ENCODE assay signal across 20 cellular contexts in the genomic region with DNA sequence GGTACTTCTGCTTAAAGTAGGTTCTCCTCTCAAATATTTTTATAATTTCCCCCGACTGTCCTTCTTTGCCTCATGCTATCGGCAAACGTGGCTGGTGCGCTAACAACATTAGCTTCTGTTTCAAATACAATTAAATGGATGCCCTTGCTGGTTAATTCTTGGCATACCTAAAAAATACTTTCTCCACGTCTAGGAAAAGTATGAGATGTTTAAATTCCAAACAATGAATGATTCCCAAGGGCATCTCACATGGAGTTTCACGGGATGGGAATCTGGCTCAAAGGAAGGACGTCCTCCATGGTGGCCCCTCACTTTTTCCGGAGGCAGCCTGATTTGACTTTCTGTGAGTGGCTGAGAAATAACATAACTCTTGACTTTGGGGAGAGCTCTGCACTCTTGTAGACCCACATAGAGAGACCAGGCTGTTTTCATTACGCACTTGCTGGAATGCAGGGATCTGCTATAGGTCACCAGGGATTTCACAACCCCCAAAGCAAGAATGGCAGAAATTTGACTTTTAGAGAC.
DNase-seq lines count a peak whose midpoint lies in the region; ATAC-seq, FAIRE-seq and TF ChIP-seq lines count a peak whose summit lies in the region.
"Had no signal": no experiment of that assay in that cellular context is flagged by ENCODE, and none has a peak within 500 bp of the region (broad histone marks: within the 10 kb centered on the region; RNA-seq: fewer than 3 reads in every experiment).

No MANE protein-coding gene starts in this region.

- FAIRE-seq in astrocyte (lab: Jason Lieb, UNC), result no peak
- FAIRE-seq: HTR-8/SVneo had no signal

- H3K4me1 ChIP-seq in GM23248 (ENCODE audit: insufficient read depth) (peaks cover 13% of the 10 kb centered on the region), astrocyte (ENCODE audit: insufficient read depth, low read length) (peaks cover 18% of the 10 kb centered on the region), trophoblast cell (ENCODE audit: control insufficient read depth in 1 of 2, insufficient read depth in 2 of 2, low read length in 2 of 2) (peaks cover 9 to 12% of the 10 kb centered on the region in 2 experiments), left lung (no peaks in the 10 kb centered on the region), psoas muscle (no peaks in the 10 kb centered on the region)

- no peak overlapping the region for H2AK5ac ChIP-seq in trophoblast cell (ENCODE audit: low read length)

- H2BK5ac ChIP-seq in trophoblast cell (ENCODE audit: low read depth, low read length, poor library complexity), result peak overlapping the region; percentile 83

- no peak overlapping the region for H2BK120ac ChIP-seq in trophoblast cell (ENCODE audit: insufficient read depth, low read length, poor library complexity)

- H4K20me1 ChIP-seq in GM23248 (ENCODE audit: insufficient read depth) (no peaks in the 10 kb centered on the region), astrocyte (ENCODE audit: insufficient read depth, low read length) (no peaks in the 10 kb centered on the region)

- peaks cover 13% of the 10 kb centered on the region for H3K79me1 ChIP-seq in trophoblast cell (ENCODE audit: low read length)

- no peaks in the 10 kb centered on the region for H3K36me3 ChIP-seq in GM23248 (ENCODE audit: low read depth)
- no peaks in the 10 kb centered on the region for H3K36me3 ChIP-seq in astrocyte (ENCODE audit: insufficient read depth, low read length)
- no peaks in the 10 kb centered on the region for H3K36me3 ChIP-seq in trophoblast cell (ENCODE audit: control insufficient read depth in 1 of 2, insufficient read depth in 2 of 2, low read length in 2 of 2)
- H3K36me3 ChIP-seq in left lung, result no peaks in the 10 kb centered on the region
- no peaks in the 10 kb centered on the region for H3K36me3 ChIP-seq in psoas muscle (ENCODE audit: insufficient read depth in 1 of 2, low read depth in 1 of 2)

- peak overlapping the region; percentile 65 for H2BK12ac ChIP-seq in trophoblast cell (ENCODE audit: low read length)

- H3K4me2 ChIP-seq in GM23248 (ENCODE audit: unreplicated experiment), result peak overlapping the region; percentile 25
- peak overlapping the region; percentile 52 for H3K4me2 ChIP-seq in astrocyte (ENCODE audit: low read length)
- H3K4me2 ChIP-seq in trophoblast cell (ENCODE audit: low read length), result peak overlapping the region; percentile 17
- H3K4me2 ChIP-seq: PC-9 had no signal

- H3K23ac ChIP-seq in trophoblast cell (ENCODE audit: low read length), result no peak overlapping the region

- no peak overlapping the region for H4K12ac ChIP-seq in trophoblast cell (ENCODE audit: low read depth, low read length)

- H3K27me3 ChIP-seq in GM23248 (replicated peaks; ENCODE audit: insufficient read depth), result no peaks in the 10 kb centered on the region
- no peaks in the 10 kb centered on the region for H3K27me3 ChIP-seq in astrocyte (ENCODE audit: insufficient read depth, low read length)
- no peaks in the 10 kb centered on the region for H3K27me3 ChIP-seq in trophoblast cell (ENCODE audit: insufficient read depth, low read length)
- H3K27me3 ChIP-seq in left lung, result no peaks in the 10 kb centered on the region
- peaks cover 0 to 2% (median 0%) of the 10 kb centered on the region in 3 donors for H3K27me3 ChIP-seq in psoas muscle (ENCODE audit: insufficient read depth in 3 of 3, low read length in 2 of 3)

- H2AFZ ChIP-seq in GM23248 (no peak overlapping the region), astrocyte (ENCODE audit: low read depth, low read length) (no peak overlapping the region), trophoblast cell (ENCODE audit: insufficient read depth, low read length, poor library complexity) (no peak overlapping the region)
- H2AFZ ChIP-seq: PC-9 had no signal

- no peak overlapping the region for H3K4me3 Mint-ChIP-seq in astrocyte (ENCODE audit: unreplicated experiment)
- H3K4me3 Mint-ChIP-seq: B cell; CD4-positive, CD25-positive, alpha-beta regulatory T cell had no signal

- H3K9me2 ChIP-seq in GM23248 (ENCODE audit: insufficient read depth), result no peaks in the 10 kb centered on the region

- peaks cover 10% of the 10 kb centered on the region for H3K9me3 Mint-ChIP-seq in astrocyte (ENCODE audit: unreplicated experiment)

- peaks cover 15% of the 10 kb centered on the region for H3K4me1 Mint-ChIP-seq in astrocyte (ENCODE audit: low read depth, unreplicated experiment)
- H3K4me1 Mint-ChIP-seq: B cell; CD4-positive, CD25-positive, alpha-beta regulatory T cell had no signal

- in situ Hi-C loops in GM23248 (cut with MboI), result no loop called here

- no peak overlapping the region for H3K27ac Mint-ChIP-seq in astrocyte (ENCODE audit: unreplicated experiment)
- H3K27ac Mint-ChIP-seq: B cell; CD4-positive, CD25-positive, alpha-beta regulatory T cell had no signal

- intact Hi-C loops in posterior cingulate gyrus (cut with DNase I), result no loop called here
- intact Hi-C loops in left lung (cut with DNase I), result no loop called here
- intact Hi-C loops in psoas muscle (cut with DNase I), result no loop called here

- peaks cover 13% of the 10 kb centered on the region; the same call in 1 of the 2 replicates for H3F3A ChIP-seq in GM23248 (ENCODE audit: insufficient read depth)

- ATAC-seq in left lung, result no peak
- ATAC-seq in psoas muscle, result no peak
- ATAC-seq: HCT116, Right ventricle myocardium inferior had no signal

- H3K9me3 ChIP-seq in GM23248 (ENCODE audit: low read depth) (no peaks in the 10 kb centered on the region), astrocyte (ENCODE audit: insufficient read depth, low read depth, low read length) (no peaks in the 10 kb centered on the region), trophoblast cell (ENCODE audit: insufficient read depth, low read depth, low read length) (peaks cover 4% of the 10 kb centered on the region), left lung (peaks cover 0 to 4% of the 10 kb centered on the region in 2 donors), psoas muscle (peaks cover 5% of the 10 kb centered on the region)

- no peak overlapping the region for H3K4me3 ChIP-seq in GM23248
- no peak overlapping the region for H3K4me3 ChIP-seq in astrocyte (ENCODE audit: insufficient read depth, low read depth, low read length)
- H3K4me3 ChIP-seq in trophoblast cell (ENCODE audit: low read depth, low read length), result no peak overlapping the region
- H3K4me3 ChIP-seq in left lung, result no peak overlapping the region
- no peak overlapping the region for H3K4me3 ChIP-seq in psoas muscle
- H3K4me3 ChIP-seq: PC-9, SK-N-MC had no signal

- no peak overlapping the region for H3K4ac ChIP-seq in trophoblast cell (ENCODE audit: low read depth, low read length)

- H3K79me2 ChIP-seq in GM23248 (ENCODE audit: insufficient read depth) (no peaks in the 10 kb centered on the region), astrocyte (ENCODE audit: insufficient read depth, low read length) (no peaks in the 10 kb centered on the region), trophoblast cell (ENCODE audit: control insufficient read depth, insufficient read depth, low read length, poor library complexity) (no peaks in the 10 kb centered on the region)

- H4K91ac ChIP-seq in trophoblast cell (ENCODE audit: low read depth, low read length), result peak overlapping the region; percentile 87

- H3K36me3 Mint-ChIP-seq in astrocyte (ENCODE audit: low read depth, unreplicated experiment), result peaks cover 7% of the 10 kb centered on the region
- H3K36me3 Mint-ChIP-seq: CD4-positive, CD25-positive, alpha-beta regulatory T cell had no signal

- 63 to 66% methylated on average over 9 of the region's 9 CpGs for WGBS in GM23248 (ENCODE audit: low coverage in 1 of 2, low lambda C conversion rate in 2 of 2, missing lambda C conversion rate in 2 of 2), 2 experiments
- WGBS in trophoblast cell (ENCODE audit: extremely low coverage, insufficient coverage, insufficient read length), result no CpG with 5 or more reads among the region's 9 CpGs
- WGBS in psoas muscle, 3 donors, result 47 to 48% (median 47%) methylated on average over 9 of the region's 9 CpGs

- H3K18ac ChIP-seq in trophoblast cell (ENCODE audit: low read length), result no peak overlapping the region

- H3K27ac ChIP-seq in GM23248 (no peak overlapping the region), astrocyte (ENCODE audit: low read depth, low read length) (peak overlapping the region; percentile 48), trophoblast cell (ENCODE audit: low read depth, low read length) (peak overlapping the region; percentile 90), left lung (no peak overlapping the region), psoas muscle (no peak overlapping the region)
- H3K27ac ChIP-seq: HL-60, PC-9, SK-N-MC had no signal

- H3K27me3 Mint-ChIP-seq in astrocyte (ENCODE audit: low read depth, unreplicated experiment), result no peaks in the 10 kb centered on the region
- H3K27me3 Mint-ChIP-seq: CD4-positive, CD25-positive, alpha-beta regulatory T cell had no signal

- no peak overlapping the region for H3K9ac ChIP-seq in GM23248
- peak overlapping the region; percentile 7 for H3K9ac ChIP-seq in astrocyte (ENCODE audit: low read length)
- H3K9ac ChIP-seq in trophoblast cell (ENCODE audit: low read length), result no peak overlapping the region

- H3K14ac ChIP-seq in trophoblast cell (ENCODE audit: low read length), result peak overlapping the region; percentile 85

- no peak for TF ChIP-seq CTCF in astrocyte (IDR thresholded peaks at IDR 0.05; ENCODE audit: insufficient read depth, low read depth, low read length)
- TF ChIP-seq CTCF in left lung (IDR thresholded peaks at IDR 0.05), result no peak
- TF ChIP-seq CTCF in psoas muscle (IDR thresholded peaks at IDR 0.05), result no peak

- peak overlapping the region; percentile 35 for H4K8ac ChIP-seq in trophoblast cell (ENCODE audit: low read depth, low read length)

- DNase-seq in GM23248 (no peak), astrocyte (ENCODE audit: low read depth) (peak; percentile 76), iris pigment epithelial cell (ENCODE audit: low read depth) (peak; percentile 38), trophoblast cell (peak; percentile 31 to 76), posterior cingulate gyrus (no peak), middle frontal gyrus (ENCODE audit: extremely low spot score, low spot score) (no peak), left lung (no peak), psoas muscle (no peak)
- DNase-seq: ACHN; CD4-positive, CD25-positive, alpha-beta regulatory T cell; NCI-H1105 treated with DMSO at 0.1 percent for 48 hours; NCI-H187 treated with DMSO at 0.1 percent for 48 hours; NCI-H524 had no signal

Comparison
In these comparisons a context has a peak if more than half of its experiments do, and no peak if none do; other contexts are left out.
1. DNase-seq: peak in astrocyte (single experiment), iris pigment epithelial cell (single experiment) and trophoblast cell (2 of 2); none in GM23248 (single experiment), posterior cingulate gyrus (0 of 10), middle frontal gyrus (single experiment), left lung (0 of 2) and psoas muscle (0 of 2).
2. H3K27ac ChIP-seq: peak in astrocyte (single experiment) and trophoblast cell (single experiment); none in GM23248 (single experiment), left lung (0 of 2) and psoas muscle (single experiment).
3. Peak in every context shown above with its lines, with median percentiles within 50 percentile points of each other: H3K4me2 ChIP-seq.